Comparison of ENCODE assay signal across 1 cellular context in the genomic region with DNA sequence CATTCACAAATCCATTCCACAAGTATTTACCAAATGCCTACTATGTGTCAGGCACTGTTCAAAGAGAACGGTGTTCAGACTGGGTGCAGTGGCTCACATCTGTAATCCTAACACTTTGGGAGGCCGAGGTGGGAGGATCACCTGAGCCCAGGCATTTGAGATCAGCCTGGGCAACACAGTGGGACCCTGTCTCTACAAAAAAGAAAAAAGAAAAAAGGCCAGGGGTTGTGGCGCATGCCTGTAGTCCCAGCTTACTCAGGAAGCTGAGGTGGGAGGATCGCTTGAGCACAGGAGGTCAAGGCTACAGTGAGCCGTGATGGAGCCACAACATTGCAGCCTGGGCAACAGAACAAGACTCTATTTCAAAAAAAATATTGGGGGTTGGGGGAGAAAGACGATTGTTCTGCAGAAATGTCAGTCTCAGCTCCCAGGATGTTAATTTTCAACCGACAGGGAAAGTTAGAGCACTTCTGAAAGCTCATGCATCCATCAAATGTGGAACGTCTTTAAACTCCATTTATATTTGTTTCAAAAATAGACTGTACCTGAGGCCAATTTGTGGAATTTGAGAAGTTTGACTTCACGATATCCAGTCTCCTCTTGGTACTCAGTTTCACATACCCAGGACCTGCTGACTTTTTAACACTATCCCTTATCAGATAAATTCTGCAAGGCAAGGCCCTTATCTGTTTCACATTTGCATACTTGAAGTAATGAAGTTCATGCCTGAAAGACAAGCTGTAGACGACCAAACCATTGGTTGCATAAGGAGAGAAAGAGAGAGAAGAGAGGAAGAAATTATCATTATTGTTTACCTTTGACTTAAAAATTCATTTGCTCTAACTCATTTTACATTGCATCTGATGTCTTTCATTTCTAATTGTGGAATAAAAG.
TF ChIP-seq lines count a peak whose summit lies in the region.

No MANE protein-coding gene starts in this region.

TF ChIP-seq in HepG2, 621 proteins besides CTCF, POLR2A, EP300 and RAD21 (continued from another document and continues in another):
- no peak for TF ChIP-seq ARHGAP35 (CRISPR knock-in tag; IDR thresholded peaks at IDR 0.05; ENCODE audit: borderline replicate concordance)
- no peak for TF ChIP-seq HOXA5 (CRISPR knock-in tag; IDR thresholded peaks at IDR 0.05)
- TF ChIP-seq SP2 (CRISPR knock-in tag; IDR thresholded peaks at IDR 0.05), result no peak
- TF ChIP-seq, protein P1, sequence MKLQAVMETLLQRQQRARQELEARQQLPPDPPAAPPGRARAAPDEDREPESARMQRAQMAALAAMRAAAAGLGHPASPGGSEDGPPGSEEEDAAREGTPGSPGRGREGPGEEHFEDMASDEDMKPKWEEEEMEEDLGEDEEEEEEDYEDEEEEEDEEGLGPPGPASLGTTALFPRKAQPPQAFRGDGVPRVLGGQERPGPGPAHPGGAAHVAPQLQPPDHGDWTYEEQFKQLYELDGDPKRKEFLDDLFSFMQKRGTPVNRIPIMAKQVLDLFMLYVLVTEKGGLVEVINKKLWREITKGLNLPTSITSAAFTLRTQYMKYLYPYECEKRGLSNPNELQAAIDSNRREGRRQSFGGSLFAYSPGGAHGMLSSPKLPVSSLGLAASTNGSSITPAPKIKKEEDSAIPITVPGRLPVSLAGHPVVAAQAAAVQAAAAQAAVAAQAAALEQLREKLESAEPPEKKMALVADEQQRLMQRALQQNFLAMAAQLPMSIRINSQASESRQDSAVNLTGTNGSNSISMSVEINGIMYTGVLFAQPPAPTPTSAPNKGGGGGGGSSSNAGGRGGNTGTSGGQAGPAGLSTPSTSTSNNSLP (IDR thresholded peaks at IDR 0.05; ENCODE audit: low read depth, low read length), result 0 out of 2 replicates have a peak, but pooled peaks have one; percentile 25
- TF ChIP-seq HMG20A (CRISPR knock-in tag; IDR thresholded peaks at IDR 0.05; ENCODE audit: borderline replicate concordance), result peak; percentile 76; the same call in 1 of the 2 replicates
- no peak for TF ChIP-seq ZNF775 (CRISPR knock-in tag; IDR thresholded peaks at IDR 0.05; ENCODE audit: borderline replicate concordance)
- TF ChIP-seq NFKBIZ (CRISPR knock-in tag; IDR thresholded peaks at IDR 0.05), result no peak; the same call in 1 of the 2 replicates
- TF ChIP-seq ZFP41 (CRISPR knock-in tag; IDR thresholded peaks at IDR 0.05; ENCODE audit: borderline replicate concordance), result no peak
- no peak for TF ChIP-seq CAMTA2 (CRISPR knock-in tag; IDR thresholded peaks at IDR 0.05; ENCODE audit: borderline replicate concordance)
- TF ChIP-seq MXD1 (CRISPR knock-in tag; IDR thresholded peaks at IDR 0.05), result no peak
- peak; percentile 88 for TF ChIP-seq KDM1A (CRISPR knock-in tag; IDR thresholded peaks at IDR 0.05)
- TF ChIP-seq, protein P2, sequence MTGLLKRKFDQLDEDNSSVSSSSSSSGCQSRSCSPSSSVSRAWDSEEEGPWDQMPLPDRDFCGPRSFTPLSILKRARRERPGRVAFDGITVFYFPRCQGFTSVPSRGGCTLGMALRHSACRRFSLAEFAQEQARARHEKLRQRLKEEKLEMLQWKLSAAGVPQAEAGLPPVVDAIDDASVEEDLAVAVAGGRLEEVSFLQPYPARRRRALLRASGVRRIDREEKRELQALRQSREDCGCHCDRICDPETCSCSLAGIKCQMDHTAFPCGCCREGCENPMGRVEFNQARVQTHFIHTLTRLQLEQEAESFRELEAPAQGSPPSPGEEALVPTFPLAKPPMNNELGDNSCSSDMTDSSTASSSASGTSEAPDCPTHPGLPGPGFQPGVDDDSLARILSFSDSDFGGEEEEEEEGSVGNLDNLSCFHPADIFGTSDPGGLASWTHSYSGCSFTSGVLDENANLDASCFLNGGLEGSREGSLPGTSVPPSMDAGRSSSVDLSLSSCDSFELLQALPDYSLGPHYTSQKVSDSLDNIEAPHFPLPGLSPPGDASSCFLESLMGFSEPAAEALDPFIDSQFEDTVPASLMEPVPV (CRISPR knock-in tag; IDR thresholded peaks at IDR 0.05), result peak; percentile 44; the same call in 1 of the 2 replicates
- peak; percentile 53; the same call in 1 of the 2 replicates for TF ChIP-seq REPIN1 (CRISPR knock-in tag; IDR thresholded peaks at IDR 0.05; ENCODE audit: borderline replicate concordance, low read depth)
- 0 out of 2 replicates have a peak, but pooled peaks have one; percentile 22 for TF ChIP-seq SP140L (CRISPR knock-in tag; IDR thresholded peaks at IDR 0.05; ENCODE audit: borderline replicate concordance)
- peak; percentile 100 for TF ChIP-seq ZNF121 (CRISPR knock-in tag; IDR thresholded peaks at IDR 0.05)
- TF ChIP-seq, protein P3, sequence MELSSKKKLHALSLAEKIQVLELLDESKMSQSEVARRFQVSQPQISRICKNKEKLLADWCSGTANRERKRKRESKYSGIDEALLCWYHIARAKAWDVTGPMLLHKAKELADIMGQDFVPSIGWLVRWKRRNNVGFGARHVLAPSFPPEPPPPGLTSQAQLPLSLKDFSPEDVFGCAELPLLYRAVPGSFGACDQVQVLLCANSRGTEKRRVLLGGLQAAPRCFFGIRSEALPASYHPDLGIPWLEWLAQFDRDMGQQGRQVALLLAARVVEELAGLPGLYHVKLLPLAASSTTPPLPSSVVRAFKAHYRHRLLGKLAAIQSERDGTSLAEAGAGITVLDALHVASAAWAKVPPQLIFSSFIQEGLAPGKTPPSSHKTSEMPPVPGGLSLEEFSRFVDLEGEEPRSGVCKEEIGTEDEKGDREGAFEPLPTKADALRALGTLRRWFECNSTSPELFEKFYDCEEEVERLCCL (CRISPR knock-in tag; IDR thresholded peaks at IDR 0.05; ENCODE audit: borderline replicate concordance), result no peak
- TF ChIP-seq ELF3 (CRISPR knock-in tag; IDR thresholded peaks at IDR 0.05), result peak; percentile 77
- TF ChIP-seq, protein P4, sequence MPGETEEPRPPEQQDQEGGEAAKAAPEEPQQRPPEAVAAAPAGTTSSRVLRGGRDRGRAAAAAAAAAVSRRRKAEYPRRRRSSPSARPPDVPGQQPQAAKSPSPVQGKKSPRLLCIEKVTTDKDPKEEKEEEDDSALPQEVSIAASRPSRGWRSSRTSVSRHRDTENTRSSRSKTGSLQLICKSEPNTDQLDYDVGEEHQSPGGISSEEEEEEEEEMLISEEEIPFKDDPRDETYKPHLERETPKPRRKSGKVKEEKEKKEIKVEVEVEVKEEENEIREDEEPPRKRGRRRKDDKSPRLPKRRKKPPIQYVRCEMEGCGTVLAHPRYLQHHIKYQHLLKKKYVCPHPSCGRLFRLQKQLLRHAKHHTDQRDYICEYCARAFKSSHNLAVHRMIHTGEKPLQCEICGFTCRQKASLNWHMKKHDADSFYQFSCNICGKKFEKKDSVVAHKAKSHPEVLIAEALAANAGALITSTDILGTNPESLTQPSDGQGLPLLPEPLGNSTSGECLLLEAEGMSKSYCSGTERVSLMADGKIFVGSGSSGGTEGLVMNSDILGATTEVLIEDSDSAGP (CRISPR knock-in tag; IDR thresholded peaks at IDR 0.05; ENCODE audit: borderline replicate concordance), result peak; percentile 29; the same call in 1 of the 2 replicates
- no peak for TF ChIP-seq WIZ (CRISPR knock-in tag; IDR thresholded peaks at IDR 0.05)
- TF ChIP-seq FOXA1 (IDR thresholded peaks at IDR 0.05), result no peak
- peak; percentile 40; the same call in 1 of the 2 replicates for TF ChIP-seq FOXA1 (CRISPR knock-in tag; IDR thresholded peaks at IDR 0.05)
- TF ChIP-seq FOXP1 (IDR thresholded peaks at IDR 0.05), result no peak
- peak; percentile 63 for TF ChIP-seq FOXP1 (CRISPR knock-in tag; IDR thresholded peaks at IDR 0.05)
- TF ChIP-seq ZNF646 (CRISPR knock-in tag; IDR thresholded peaks at IDR 0.05), result peak; percentile 48; the same call in 1 of the 2 replicates
- no peak for TF ChIP-seq ZBTB21 (CRISPR knock-in tag; IDR thresholded peaks at IDR 0.05)
- peak; percentile 56 for TF ChIP-seq KAT8 (CRISPR knock-in tag; IDR thresholded peaks at IDR 0.05)
- TF ChIP-seq TFE3 (CRISPR knock-in tag; IDR thresholded peaks at IDR 0.05), result no peak
- TF ChIP-seq NCOA1 (CRISPR knock-in tag; IDR thresholded peaks at IDR 0.05), result no peak
- TF ChIP-seq ZNF704 (CRISPR knock-in tag; IDR thresholded peaks at IDR 0.05; ENCODE audit: borderline replicate concordance), result no peak
- TF ChIP-seq, protein P5, sequence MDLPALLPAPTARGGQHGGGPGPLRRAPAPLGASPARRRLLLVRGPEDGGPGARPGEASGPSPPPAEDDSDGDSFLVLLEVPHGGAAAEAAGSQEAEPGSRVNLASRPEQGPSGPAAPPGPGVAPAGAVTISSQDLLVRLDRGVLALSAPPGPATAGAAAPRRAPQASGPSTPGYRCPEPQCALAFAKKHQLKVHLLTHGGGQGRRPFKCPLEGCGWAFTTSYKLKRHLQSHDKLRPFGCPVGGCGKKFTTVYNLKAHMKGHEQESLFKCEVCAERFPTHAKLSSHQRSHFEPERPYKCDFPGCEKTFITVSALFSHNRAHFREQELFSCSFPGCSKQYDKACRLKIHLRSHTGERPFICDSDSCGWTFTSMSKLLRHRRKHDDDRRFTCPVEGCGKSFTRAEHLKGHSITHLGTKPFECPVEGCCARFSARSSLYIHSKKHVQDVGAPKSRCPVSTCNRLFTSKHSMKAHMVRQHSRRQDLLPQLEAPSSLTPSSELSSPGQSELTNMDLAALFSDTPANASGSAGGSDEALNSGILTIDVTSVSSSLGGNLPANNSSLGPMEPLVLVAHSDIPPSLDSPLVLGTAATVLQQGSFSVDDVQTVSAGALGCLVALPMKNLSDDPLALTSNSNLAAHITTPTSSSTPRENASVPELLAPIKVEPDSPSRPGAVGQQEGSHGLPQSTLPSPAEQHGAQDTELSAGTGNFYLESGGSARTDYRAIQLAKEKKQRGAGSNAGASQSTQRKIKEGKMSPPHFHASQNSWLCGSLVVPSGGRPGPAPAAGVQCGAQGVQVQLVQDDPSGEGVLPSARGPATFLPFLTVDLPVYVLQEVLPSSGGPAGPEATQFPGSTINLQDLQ (CRISPR knock-in tag; IDR thresholded peaks at IDR 0.05), result no peak
- no peak for TF ChIP-seq LCORL (IDR thresholded peaks at IDR 0.05)
- TF ChIP-seq LCORL (CRISPR knock-in tag; IDR thresholded peaks at IDR 0.05), result peak; percentile 59; the same call in 1 of the 2 replicates
- TF ChIP-seq, protein P6, sequence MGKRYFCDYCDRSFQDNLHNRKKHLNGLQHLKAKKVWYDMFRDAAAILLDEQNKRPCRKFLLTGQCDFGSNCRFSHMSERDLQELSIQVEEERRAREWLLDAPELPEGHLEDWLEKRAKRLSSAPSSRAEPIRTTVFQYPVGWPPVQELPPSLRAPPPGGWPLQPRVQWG (CRISPR knock-in tag; IDR thresholded peaks at IDR 0.05; ENCODE audit: borderline replicate concordance, low read depth), result no peak
- TF ChIP-seq ZNF20 (CRISPR knock-in tag; IDR thresholded peaks at IDR 0.05), result no peak
- TF ChIP-seq ZNF12 (CRISPR knock-in tag; IDR thresholded peaks at IDR 0.05), result 0 out of 2 replicates have a peak, but pooled peaks have one; percentile 37
